Comparison of ENCODE assay signal across 15 cellular contexts in the genomic region with DNA sequence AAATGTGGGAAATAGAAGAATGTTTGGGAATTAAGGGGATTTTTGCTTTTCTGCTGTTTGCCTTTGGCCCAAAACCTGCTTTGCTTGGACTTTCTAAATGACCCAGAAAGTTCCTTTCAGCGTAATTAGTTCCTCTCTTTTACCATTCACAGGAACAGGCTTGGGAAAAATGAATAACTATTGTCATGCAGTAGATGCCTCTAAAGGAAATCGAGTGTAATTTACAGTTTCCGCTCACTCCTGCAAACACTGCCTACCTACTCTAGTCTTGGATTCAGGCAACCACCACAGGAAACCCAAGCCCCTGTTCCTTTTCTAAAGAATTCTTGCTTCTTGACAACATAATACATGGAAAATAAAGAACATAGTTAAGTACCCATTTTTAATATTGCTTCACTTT. TPM values are rescaled to one million over a fixed set of nuclear protein-coding genes. Genes with fewer than 3 reads are reported as not detected.
"Had no signal": no experiment of that assay in that cellular context is flagged by ENCODE, and none has a peak within 500 bp of the region (broad histone marks: within the 10 kb centered on the region; RNA-seq: fewer than 3 reads in every experiment).

No MANE protein-coding gene starts in this region.

- H3K27me3 ChIP-seq: cardiac muscle cell, left lung had no signal

- H3K27me3 Mint-ChIP-seq: activated CD4-positive, alpha-beta T cell treated with anti-CD3 and anti-CD28 coated beads, Interleukin-2, amount 10 ng/mL, durations not matched to agents 7 days and 5 days; stimulated activated naive CD8-positive, alpha-beta T cell treated with anti-CD3 and anti-CD28 coated beads, Interleukin-15, Interleukin-2, amounts not matched to agents 100 ng/mL and 50 ng/mL, for 24 hours had no signal

- DNase-seq: activated CD4-positive, alpha-beta T cell treated with anti-CD3 and anti-CD28 coated beads, Interleukin-2, amount 10 ng/mL, durations not matched to agents 7 days and 5 days; activated CD4-positive, CD25-positive, alpha-beta regulatory T cell; activated CD8-positive, alpha-beta memory T cell treated with anti-CD3 and anti-CD28 coated beads for 24 hours; activated naive CD4-positive, alpha-beta T cell treated with anti-CD3 and anti-CD28 coated beads for 36 hours; effector memory CD4-positive, alpha-beta T cell; erythroblast; hippocampal formation; left lung; mesendoderm; nephron progenitor cell; stimulated activated CD4-positive, alpha-beta T cell treated with anti-CD3 and anti-CD28 coated beads, Interleukin-15, amount 100 ng/mL, for 24 hours; stimulated activated CD4-positive, alpha-beta T cell treated with anti-CD3 and anti-CD28 coated beads, Interleukin-4, amount 100 ng/mL, for 24 hours had no signal

- H3K4me1 Mint-ChIP-seq: activated CD4-positive, alpha-beta T cell treated with anti-CD3 and anti-CD28 coated beads, Interleukin-2, amount 10 ng/mL, durations not matched to agents 7 days and 5 days had no signal

- H3K9me3 ChIP-seq: left lung had no signal

- H3K27ac Mint-ChIP-seq: activated CD4-positive, alpha-beta T cell treated with anti-CD3 and anti-CD28 coated beads, Interleukin-2, amount 10 ng/mL, durations not matched to agents 7 days and 5 days; activated naive CD4-positive, alpha-beta T cell treated with anti-CD3 and anti-CD28 coated beads for 36 hours; nephron progenitor cell; stimulated activated naive CD8-positive, alpha-beta T cell treated with anti-CD3 and anti-CD28 coated beads, Interleukin-15, Interleukin-2, amounts not matched to agents 100 ng/mL and 50 ng/mL, for 24 hours had no signal

- H3K27ac ChIP-seq: cardiac muscle cell, left lung had no signal

- H3K9me3 Mint-ChIP-seq: activated CD4-positive, alpha-beta T cell treated with anti-CD3 and anti-CD28 coated beads, Interleukin-2, amount 10 ng/mL, durations not matched to agents 7 days and 5 days; activated naive CD4-positive, alpha-beta T cell treated with anti-CD3 and anti-CD28 coated beads for 36 hours; nephron progenitor cell; stimulated activated naive CD8-positive, alpha-beta T cell treated with anti-CD3 and anti-CD28 coated beads, Interleukin-15, Interleukin-2, amounts not matched to agents 100 ng/mL and 50 ng/mL, for 24 hours had no signal

- H3K4me3 Mint-ChIP-seq: activated CD4-positive, alpha-beta T cell treated with anti-CD3 and anti-CD28 coated beads, Interleukin-2, amount 10 ng/mL, durations not matched to agents 7 days and 5 days; activated naive CD4-positive, alpha-beta T cell treated with anti-CD3 and anti-CD28 coated beads for 36 hours; nephron progenitor cell; stimulated activated naive CD8-positive, alpha-beta T cell treated with anti-CD3 and anti-CD28 coated beads, Interleukin-15, Interleukin-2, amounts not matched to agents 100 ng/mL and 50 ng/mL, for 24 hours had no signal

- H3K4me1 ChIP-seq: left lung had no signal

RNA-seq across cellular contexts. Expression of gene TTC23L, which starts 25.0 kb away (rescaled TPM):
- total RNA-seq: activated CD4-positive, alpha-beta T cell treated with anti-CD3 and anti-CD28 coated beads, Interleukin-2, amount 10 ng/mL, durations not matched to agents 7 days and 5 days; osteoblast had no signal
